9 cellular contexts compared by ENCODE assay signal in the genomic region with DNA sequence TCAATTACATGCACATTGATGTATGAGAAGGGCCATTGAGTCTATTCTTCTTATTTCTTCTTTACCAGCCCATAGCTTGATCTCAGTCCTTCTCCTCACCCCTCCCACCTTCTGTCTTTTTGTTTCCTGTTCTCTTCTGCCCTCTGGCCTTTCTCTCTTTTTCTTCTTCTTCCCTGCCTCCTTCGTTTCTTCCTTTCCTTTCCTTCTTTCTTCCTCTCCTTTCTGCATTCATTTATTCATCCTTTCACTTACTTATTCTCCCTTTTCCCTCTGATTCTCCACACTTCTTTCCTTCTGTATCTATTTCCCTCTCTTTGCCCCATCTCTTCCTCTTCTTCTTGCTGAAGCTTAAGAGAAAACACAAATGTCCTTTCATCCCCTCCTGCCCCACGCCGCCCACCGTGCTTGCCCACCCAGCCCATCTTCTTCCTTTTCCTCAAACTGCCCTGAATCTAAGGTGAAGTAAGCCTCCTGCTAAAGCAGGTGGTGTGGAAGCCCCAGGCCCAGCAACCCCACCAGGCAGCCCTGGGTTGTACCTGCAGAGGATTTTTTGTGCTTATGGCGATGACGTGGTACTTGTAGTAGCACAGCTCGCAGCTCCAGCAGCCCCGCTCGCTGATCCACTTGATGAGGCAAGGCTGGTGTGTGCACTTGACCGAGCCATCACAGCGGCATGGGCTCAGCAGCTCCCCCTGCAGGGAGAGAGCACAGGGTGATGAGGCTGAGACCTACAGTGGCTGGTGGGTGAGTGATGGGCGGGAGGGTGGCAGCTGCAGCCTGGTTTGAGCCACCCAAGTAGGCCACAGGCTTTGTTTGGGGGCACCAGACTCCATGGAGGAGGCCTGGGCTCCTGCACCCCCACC.
DNase-seq lines count a peak whose midpoint lies in the region; ATAC-seq and TF ChIP-seq lines count a peak whose summit lies in the region.
"Had no signal": no experiment of that assay in that cellular context is flagged by ENCODE, and none has a peak within 500 bp of the region (broad histone marks: within the 10 kb centered on the region; RNA-seq: fewer than 3 reads in every experiment).

No MANE protein-coding gene starts in this region.

- H3K9me3 Mint-ChIP-seq in activated CD4-positive, alpha-beta T cell treated with anti-CD3 and anti-CD28 coated beads, Interleukin-2, amount 10 ng/mL, durations not matched to agents 7 days and 5 days = no peaks in the 10 kb centered on the region
- H3K9me3 Mint-ChIP-seq in nephron progenitor cell = no peaks in the 10 kb centered on the region

- POLR2A ChIA-PET in activated CD4-positive, alpha-beta T cell treated with anti-CD3 and anti-CD28 coated beads, Interleukin-2, amount 10 ng/mL, durations not matched to agents 7 days and 5 days (lab: Charles Lee) = no interaction called here

- no peak overlapping the region for H3K4me3 Mint-ChIP-seq in activated CD4-positive, alpha-beta T cell treated with anti-CD3 and anti-CD28 coated beads, Interleukin-2, amount 10 ng/mL, durations not matched to agents 7 days and 5 days
- no peak overlapping the region for H3K4me3 Mint-ChIP-seq in nephron progenitor cell

- in situ Hi-C loops in GM13977 (cut with MboI; ENCODE audit: low pct_unique_long_range_greater_than_20kb, low sequenced_read_pairs, unreplicated experiment) = no loop called here

- CTCF ChIA-PET in activated CD4-positive, alpha-beta T cell treated with anti-CD3 and anti-CD28 coated beads, Interleukin-2, amount 10 ng/mL, durations not matched to agents 7 days and 5 days (lab: Charles Lee) = interaction anchor here (0.6 to 1.2 kb wide), 3 partner anchors 11 to 14 kb away, joined by 3 read pairs; no protein-coding TSS in a partner anchor

- peak overlapping the region; percentile 11 for H3K27ac Mint-ChIP-seq in activated CD4-positive, alpha-beta T cell treated with anti-CD3 and anti-CD28 coated beads, Interleukin-2, amount 10 ng/mL, durations not matched to agents 7 days and 5 days
- H3K27ac Mint-ChIP-seq in nephron progenitor cell = no peak overlapping the region

- H3K36me3 Mint-ChIP-seq in activated CD4-positive, alpha-beta T cell treated with anti-CD3 and anti-CD28 coated beads, Interleukin-2, amount 10 ng/mL, durations not matched to agents 7 days and 5 days (ENCODE audit: low read depth) = no peaks in the 10 kb centered on the region
- no peaks in the 10 kb centered on the region for H3K36me3 Mint-ChIP-seq in nephron progenitor cell (ENCODE audit: low read depth)

- H3K4me1 Mint-ChIP-seq in activated CD4-positive, alpha-beta T cell treated with anti-CD3 and anti-CD28 coated beads, Interleukin-2, amount 10 ng/mL, durations not matched to agents 7 days and 5 days = no peaks in the 10 kb centered on the region
- peaks cover 69% of the 10 kb centered on the region for H3K4me1 Mint-ChIP-seq in nephron progenitor cell

- ATAC-seq in HG02870 (IDR thresholded peaks at IDR 0.05; ENCODE audit: unreplicated experiment) = peak; percentile 86
- no peak for ATAC-seq in GM21786 (IDR thresholded peaks at IDR 0.05; ENCODE audit: unreplicated experiment)
- ATAC-seq in GM19035 (IDR thresholded peaks at IDR 0.05; ENCODE audit: unreplicated experiment) = no peak
- ATAC-seq in GM21717 (IDR thresholded peaks at IDR 0.05; ENCODE audit: unreplicated experiment) = no peak
- ATAC-seq: left colon had no signal

- TF ChIP-seq CTCF in GM13977 (IDR thresholded peaks at IDR 0.05; ENCODE audit: extremely low read depth, insufficient read depth, missing control alignments) (peak; percentile 66), nephron progenitor cell (IDR thresholded peaks at IDR 0.05) (peak; percentile 42)

- no peaks in the 10 kb centered on the region for H3K27me3 Mint-ChIP-seq in activated CD4-positive, alpha-beta T cell treated with anti-CD3 and anti-CD28 coated beads, Interleukin-2, amount 10 ng/mL, durations not matched to agents 7 days and 5 days
- peaks cover 12% of the 10 kb centered on the region for H3K27me3 Mint-ChIP-seq in nephron progenitor cell (ENCODE audit: low read depth, poor library complexity)

- peak; percentile 31 for DNase-seq in GM13977 (ENCODE audit: low spot score)
- DNase-seq in activated CD4-positive, alpha-beta T cell treated with anti-CD3 and anti-CD28 coated beads, Interleukin-2, amount 10 ng/mL, durations not matched to agents 7 days and 5 days = no peak
- DNase-seq in nephron progenitor cell = peak; percentile 65
- no peak for DNase-seq in NOMO-1 (lab: John Stamatoyannopoulos, UW; ENCODE audit: unreplicated experiment in 2 of 2)

Comparison
In these comparisons a context has a peak if more than half of its experiments do, and no peak if none do; other contexts are left out.
1. DNase-seq: peak in GM13977 (single experiment) and nephron progenitor cell (single experiment); none in activated CD4-positive, alpha-beta T cell treated with anti-CD3 and anti-CD28 coated beads, Interleukin-2, amount 10 ng/mL, durations not matched to agents 7 days and 5 days (single experiment) and NOMO-1 (0 of 2).